In the genomic region with DNA sequence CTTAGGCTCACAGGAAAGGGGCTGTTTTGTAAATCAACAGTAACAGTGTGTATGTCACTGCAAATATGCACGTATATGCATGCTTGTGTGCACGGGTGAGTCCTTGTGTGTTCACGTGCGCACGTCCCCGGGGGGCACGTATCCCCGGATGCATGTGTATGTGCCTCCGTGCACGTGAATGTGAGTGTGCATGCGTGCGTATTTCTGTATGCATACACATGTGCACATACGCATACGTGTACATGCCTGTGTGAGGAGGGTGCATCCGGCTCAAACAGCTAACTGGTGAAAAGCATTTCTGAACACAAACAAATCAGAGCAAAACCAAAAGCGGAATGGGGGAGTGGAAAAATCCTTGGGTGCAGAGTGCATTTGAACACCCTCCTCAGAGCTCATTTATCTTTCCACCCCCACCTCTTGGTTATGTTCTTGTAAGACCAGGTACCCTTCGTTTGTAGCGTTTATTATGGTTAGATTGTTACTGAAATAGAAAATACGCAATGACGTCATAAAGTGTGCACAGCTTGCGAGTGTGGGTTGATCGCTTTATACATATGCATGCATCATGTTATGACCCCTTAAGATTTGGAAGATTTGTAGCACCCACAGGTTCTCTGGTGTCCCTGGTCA, we compare ENCODE assay signal across 8 cellular contexts. TPM values are rescaled to one million over a fixed set of nuclear protein-coding genes. Genes with fewer than 3 reads are reported as not detected.
DNase-seq lines count a peak whose midpoint lies in the region; ATAC-seq and TF ChIP-seq lines count a peak whose summit lies in the region.

No MANE protein-coding gene starts in this region.

- peaks cover 47% of the 10 kb centered on the region for H3K4me1 Mint-ChIP-seq in activated T-cell treated with anti-CD3 and anti-CD28 coated beads, Interleukin-2, amount 50 U/mL, for 72 hours (ENCODE audit: low read depth)
- peaks cover 28 to 45% of the 10 kb centered on the region in 2 donors for H3K4me1 Mint-ChIP-seq in stimulated activated naive B cell treated with anti-CD40 and anti-IgM and Interleukin-4, amounts not matched to agents 10 μg/mL and 1 μg/mL and 100 μg/mL, for 72 hours
- peaks cover 19% of the 10 kb centered on the region for H3K4me1 Mint-ChIP-seq in osteocyte (ENCODE audit: unreplicated experiment)

- DNase-seq in activated T-cell treated with anti-CD3 and anti-CD28 coated beads, Interleukin-2, amount 50 U/mL, for 72 hours: peak; percentile 77 to 81
- DNase-seq in cardiac septum (ENCODE audit: low spot score) (peak; percentile 71), osteocyte (ENCODE audit: extremely low spot score, unreplicated experiment) (no peak), ureter (ENCODE audit: low spot score) (no peak)
- DNase-seq in stimulated activated naive B cell treated with anti-CD40 and anti-IgM and Interleukin-4, amounts not matched to agents 10 μg/mL and 1 μg/mL and 100 μg/mL, for 72 hours: peak; percentile 47

- peak overlapping the region; percentile 97 for H3K27ac Mint-ChIP-seq in activated T-cell treated with anti-CD3 and anti-CD28 coated beads, Interleukin-2, amount 50 U/mL, for 72 hours
- H3K27ac Mint-ChIP-seq in stimulated activated naive B cell treated with anti-CD40 and anti-IgM and Interleukin-4, amounts not matched to agents 10 μg/mL and 1 μg/mL and 100 μg/mL, for 72 hours: peak overlapping the region; percentile 95
- no peak overlapping the region for H3K27ac Mint-ChIP-seq in osteocyte (ENCODE audit: unreplicated experiment)

- intact Hi-C loops in cardiac septum (cut with DNase I): no loop called here

- H3K36me3 ChIP-seq in KOPT-K1 (ENCODE audit: insufficient read depth, low read length): no peaks in the 10 kb centered on the region

- H3K27ac ChIP-seq in C4-2B: peak overlapping the region; percentile 99
- H3K27ac ChIP-seq in KOPT-K1 (ENCODE audit: low read depth, low read length, poor library complexity, severe bottlenecking): peak overlapping the region; percentile 44

- H3K4me3 Mint-ChIP-seq in activated T-cell treated with anti-CD3 and anti-CD28 coated beads, Interleukin-2, amount 50 U/mL, for 72 hours: peak overlapping the region; percentile 94 to 96
- peak overlapping the region; percentile 80 to 94 for H3K4me3 Mint-ChIP-seq in stimulated activated naive B cell treated with anti-CD40 and anti-IgM and Interleukin-4, amounts not matched to agents 10 μg/mL and 1 μg/mL and 100 μg/mL, for 72 hours
- no peak overlapping the region for H3K4me3 Mint-ChIP-seq in osteocyte (ENCODE audit: unreplicated experiment)

- H3K9me3 Mint-ChIP-seq in activated T-cell treated with anti-CD3 and anti-CD28 coated beads, Interleukin-2, amount 50 U/mL, for 72 hours: no peaks in the 10 kb centered on the region
- H3K9me3 Mint-ChIP-seq in stimulated activated naive B cell treated with anti-CD40 and anti-IgM and Interleukin-4, amounts not matched to agents 10 μg/mL and 1 μg/mL and 100 μg/mL, for 72 hours: no peaks in the 10 kb centered on the region
- H3K9me3 Mint-ChIP-seq in osteocyte (ENCODE audit: unreplicated experiment): no peaks in the 10 kb centered on the region

- peak; percentile 7 for ATAC-seq in GM21381 (IDR thresholded peaks at IDR 0.05; ENCODE audit: unreplicated experiment)
- ATAC-seq in activated T-cell treated with anti-CD3 and anti-CD28 coated beads, Interleukin-2, amount 50 U/mL, for 72 hours (replicated peaks in 1 of 2): peak; percentile 70 to 73
- ATAC-seq in stimulated activated naive B cell treated with anti-CD40 and anti-IgM and Interleukin-4, amounts not matched to agents 10 μg/mL and 1 μg/mL and 100 μg/mL, for 72 hours (replicated peaks): peak; percentile 58 to 59

- H3K36me3 Mint-ChIP-seq in activated T-cell treated with anti-CD3 and anti-CD28 coated beads, Interleukin-2, amount 50 U/mL, for 72 hours (ENCODE audit: insufficient read depth in 2 of 2): no peaks in the 10 kb centered on the region
- H3K36me3 Mint-ChIP-seq in stimulated activated naive B cell treated with anti-CD40 and anti-IgM and Interleukin-4, amounts not matched to agents 10 μg/mL and 1 μg/mL and 100 μg/mL, for 72 hours: peaks cover 3 to 12% of the 10 kb centered on the region in 2 donors
- H3K36me3 Mint-ChIP-seq in osteocyte (ENCODE audit: unreplicated experiment): no peaks in the 10 kb centered on the region

- TF ChIP-seq CTCF in C4-2B (conservative IDR thresholded peaks at IDR 0.05) (no peak), osteocyte (IDR thresholded peaks at IDR 0.05) (no peak)

- no peaks in the 10 kb centered on the region for H3K27me3 Mint-ChIP-seq in activated T-cell treated with anti-CD3 and anti-CD28 coated beads, Interleukin-2, amount 50 U/mL, for 72 hours (ENCODE audit: low read depth)
- H3K27me3 Mint-ChIP-seq in stimulated activated naive B cell treated with anti-CD40 and anti-IgM and Interleukin-4, amounts not matched to agents 10 μg/mL and 1 μg/mL and 100 μg/mL, for 72 hours: no peaks in the 10 kb centered on the region
- peaks cover 5% of the 10 kb centered on the region for H3K27me3 Mint-ChIP-seq in osteocyte (ENCODE audit: unreplicated experiment)

- H3K9me3 ChIP-seq in KOPT-K1 (ENCODE audit: insufficient read depth, low read length, poor library complexity, severe bottlenecking): no peaks in the 10 kb centered on the region

RNA-seq across cellular contexts. Expression of a gene that starts 7.0 kb away (rescaled TPM):
- 10 to 100 TPM; 19.8 to 26.8 TPM for total RNA-seq in activated T-cell treated with anti-CD3 and anti-CD28 coated beads, Interleukin-2, amount 50 U/mL, for 72 hours
- total RNA-seq in cardiac septum (33.7 TPM), osteocyte (43.5 and 44.0 TPM in 2 replicates), ureter (61.9 TPM)

RNA-seq across cellular contexts. Expression of a gene that starts 20.4 kb away (rescaled TPM):
- total RNA-seq in activated T-cell treated with anti-CD3 and anti-CD28 coated beads, Interleukin-2, amount 50 U/mL, for 72 hours: under 1 TPM; 0.60 to 0.62 TPM
- total RNA-seq in cardiac septum: 0.48 TPM
- 2.8 and 3.6 TPM in 2 replicates for total RNA-seq in osteocyte
- 0.83 TPM for total RNA-seq in ureter

RNA-seq across cellular contexts. Expression of a gene that starts 38.3 kb away (rescaled TPM):
- total RNA-seq in activated T-cell treated with anti-CD3 and anti-CD28 coated beads, Interleukin-2, amount 50 U/mL, for 72 hours: 100 to 1,000 TPM in 1 of 2 donors, 10 to 100 TPM in 1; 95.6 to 110 TPM
- 49.4 TPM for total RNA-seq in cardiac septum
- 75.4 and 79.9 TPM in 2 replicates for total RNA-seq in osteocyte
- total RNA-seq in ureter: 98.0 TPM

RNA-seq across cellular contexts. Expression of a gene that starts 42.7 kb away (rescaled TPM):
- total RNA-seq in activated T-cell treated with anti-CD3 and anti-CD28 coated beads, Interleukin-2, amount 50 U/mL, for 72 hours: 10 to 100 TPM; 85.3 to 88.0 TPM
- total RNA-seq in cardiac septum: 253 TPM
- total RNA-seq in osteocyte: 49.8 and 60.7 TPM in 2 replicates
- total RNA-seq in ureter: 62.3 TPM

RNA-seq across cellular contexts. Expression of a gene that starts 51.6 kb away (rescaled TPM):
- under 1 TPM; 0.19 to 0.24 TPM for total RNA-seq in activated T-cell treated with anti-CD3 and anti-CD28 coated beads, Interleukin-2, amount 50 U/mL, for 72 hours
- 25.9 TPM for total RNA-seq in cardiac septum
- total RNA-seq in osteocyte: 4.7 and 4.8 TPM in 2 replicates
- 37.1 TPM for total RNA-seq in ureter

Comparison
In these comparisons a context has a peak if more than half of its experiments do, and no peak if none do; other contexts are left out.
1. ATAC-seq: peak in every context shown above with its lines; median percentile 72 in activated T-cell treated with anti-CD3 and anti-CD28 coated beads, Interleukin-2, amount 50 U/mL, for 72 hours; 58 in stimulated activated naive B cell treated with anti-CD40 and anti-IgM and Interleukin-4, amounts not matched to agents 10 μg/mL and 1 μg/mL and 100 μg/mL, for 72 hours; 7 in GM21381.
2. DNase-seq: peak in activated T-cell treated with anti-CD3 and anti-CD28 coated beads, Interleukin-2, amount 50 U/mL, for 72 hours (2 of 2), cardiac septum (single experiment) and stimulated activated naive B cell treated with anti-CD40 and anti-IgM and Interleukin-4, amounts not matched to agents 10 μg/mL and 1 μg/mL and 100 μg/mL, for 72 hours (single experiment); none in osteocyte (single experiment) and ureter (single experiment).